In genomic region chr3:172148269-172148668, GRCh38 we compare ENCODE assay signal across 1 cellular context.
TF ChIP-seq lines count a peak whose summit lies in the region.

No MANE protein-coding gene starts in this region.

TF ChIP-seq in endothelial cell of umbilical vein, 7 proteins besides CTCF, POLR2A, EP300 and RAD21:
- TF ChIP-seq FOS (IDR thresholded peaks at IDR 0.05; ENCODE audit: borderline replicate concordance, insufficient read depth, low read length): peak; percentile 44
- TF ChIP-seq EZH2 (IDR thresholded peaks at IDR 0.05; ENCODE audit: borderline replicate concordance, low read depth, low read length, severe bottlenecking): no peak
- peak; percentile 12 for TF ChIP-seq JUN (IDR thresholded peaks at IDR 0.05; ENCODE audit: borderline replicate concordance, insufficient read depth, insufficient read length, low read depth)
- no peak for TF ChIP-seq MAX (IDR thresholded peaks at IDR 0.05; ENCODE audit: insufficient read depth, insufficient read length)
- TF ChIP-seq POLR2AphosphoS5 (IDR thresholded peaks at IDR 0.05; ENCODE audit: insufficient read depth, low read depth, low read length): no peak
- TF ChIP-seq GATA2 (IDR thresholded peaks at IDR 0.05; ENCODE audit: insufficient read depth, insufficient read length, low read depth, low read length): no peak
